Comparison of ENCODE assay signal across 8 cellular contexts in genomic region chr12:120903382-120903817, GRCh38. TPM values are rescaled to one million over a fixed set of nuclear protein-coding genes. Genes with fewer than 3 reads are reported as not detected.
A peak's percentile ranks its signal among the peaks of the same experiment; 100 is the strongest.
DNase-seq lines count a peak whose midpoint lies in the region; ATAC-seq and TF ChIP-seq lines count a peak whose summit lies in the region.

No MANE protein-coding gene starts in this region.

- intact Hi-C loops in sciatic nerve (cut with DNase I): no loop called here

- CTCF ChIA-PET in T-cell (lab: Charles Lee): interaction anchor here in 1 of 2 donors (0.9 to 1.2 kb wide), 2 partner anchors 12 to 69 kb away, joined by 3 to 4 read pairs; no protein-coding TSS in a partner anchor

- peaks cover 45% of the 10 kb centered on the region for H3K4me1 ChIP-seq in BLaER1
- peaks cover 12% of the 10 kb centered on the region for H3K4me1 ChIP-seq in hepatocyte (ENCODE audit: insufficient read depth)

- H3K79me2 ChIP-seq in hepatocyte: peaks cover 54% of the 10 kb centered on the region

- H3K9me3 ChIP-seq in BLaER1 (no peaks in the 10 kb centered on the region), hepatocyte (ENCODE audit: low read depth) (no peaks in the 10 kb centered on the region)

- peak overlapping the region; percentile 92 to 97 for H3K27ac Mint-ChIP-seq in T-cell

- POLR2A ChIA-PET in T-cell (lab: Charles Lee): interaction anchor here in 1 of 2 donors (0.6 kb wide), 1 partner anchor 18 kb away, joined by 3 read pairs; no protein-coding TSS in a partner anchor

- H3K36me3 ChIP-seq in BLaER1: peaks cover 20% of the 10 kb centered on the region
- no peaks in the 10 kb centered on the region for H3K36me3 ChIP-seq in hepatocyte (replicated peaks; ENCODE audit: insufficient read depth, low read depth)

- H3K4me2 ChIP-seq in BLaER1 (peak overlapping the region; percentile 96), hepatocyte (peak overlapping the region; percentile 97)

- peak overlapping the region; percentile 97 for H3K9ac ChIP-seq in BLaER1

- TF ChIP-seq CTCF in hepatocyte (IDR thresholded peaks at IDR 0.05; ENCODE audit: poor library complexity): no peak

- H3K9me2 ChIP-seq in hepatocyte (replicated peaks; ENCODE audit: insufficient read depth): no peaks in the 10 kb centered on the region

- no peaks in the 10 kb centered on the region for H3K27me3 Mint-ChIP-seq in T-cell

- DNase-seq in T-cell: peak; percentile 29 to 71 (median 58)
- peak; percentile 43 for DNase-seq in amniotic epithelial cell (ENCODE audit: low read depth)
- DNase-seq in hepatocyte (ENCODE audit: low spot score): peak; percentile 74
- DNase-seq in sciatic nerve (ENCODE audit: low spot score): peak; percentile 75
- no peak for DNase-seq in SHP77 treated with DMSO at 0.1 percent for 48 hours (lab: John Stamatoyannopoulos, UW)

- WGBS in hepatocyte (ENCODE audit: low lambda C conversion rate, missing lambda C conversion rate): 0% methylated on average over 6 of the region's 32 CpGs

- H3K27me3 ChIP-seq in BLaER1 (no peaks in the 10 kb centered on the region), hepatocyte (no peaks in the 10 kb centered on the region)

- peaks cover 12% of the 10 kb centered on the region for H3K36me3 Mint-ChIP-seq in T-cell

- H3K4me3 ChIP-seq in BLaER1 (peak overlapping the region; percentile 98), hepatocyte (peak overlapping the region; percentile 69)

- H4K20me1 ChIP-seq in BLaER1: peaks cover 54% of the 10 kb centered on the region
- peaks cover 50% of the 10 kb centered on the region for H4K20me1 ChIP-seq in hepatocyte (ENCODE audit: insufficient read depth, poor library complexity, severe bottlenecking)

- peaks cover 40 to 44% (median 43%) of the 10 kb centered on the region in 3 donors for H3K4me1 Mint-ChIP-seq in T-cell

- H3K4me3 Mint-ChIP-seq in T-cell: peak overlapping the region; percentile 97 to 100 (median 98)

- no peaks in the 10 kb centered on the region for H3K9me3 Mint-ChIP-seq in T-cell

- H3K27ac ChIP-seq in BLaER1 (peak overlapping the region; percentile 95), hepatocyte (peak overlapping the region; percentile 93)

- peak; percentile 31 for TF ChIP-seq POLR2A in GM19193 (IDR thresholded peaks at IDR 0.05; ENCODE audit: extremely low read depth, insufficient read depth, insufficient read length)

- H2AFZ ChIP-seq in hepatocyte: peak overlapping the region; percentile 61

- peak; percentile 40 for ATAC-seq in HG03457 (IDR thresholded peaks at IDR 0.05; ENCODE audit: unreplicated experiment)
- peak; percentile 44 to 58 (median 52) for ATAC-seq in T-cell (replicated peaks in 1 of 4)
- ATAC-seq in sciatic nerve: peak; percentile 60

RNA-seq across cellular contexts. Expression of gene SPPL3, which starts 0.8 kb away (rescaled TPM):
- total RNA-seq in T-cell: 10 to 100 TPM; 36.5 to 46.6 (median 41.8) TPM
- 20.0 and 28.9 TPM in 2 replicates for total RNA-seq in hepatocyte
- polyA plus RNA-seq in hepatocyte: 67.3 and 67.5 TPM in 2 replicates
- 58.5 TPM for total RNA-seq in sciatic nerve
